Comparison of ENCODE assay signal across 12 cellular contexts in genomic region chr11:120718171-120718570, GRCh38.
"Had no signal": no experiment of that assay in that cellular context is flagged by ENCODE, and none has a peak within 500 bp of the region (broad histone marks: within the 10 kb centered on the region; RNA-seq: fewer than 3 reads in every experiment).

No MANE protein-coding gene starts in this region.

- DNase-seq: foreskin melanocyte; hippocampal formation; kidney glomerular epithelial cell; mucosa of descending colon; naive thymus-derived CD8-positive, alpha-beta T cell; nucleus accumbens; ovary; right cardiac atrium; small intestine; stimulated activated CD4-positive, alpha-beta T cell treated with anti-CD3 and anti-CD28 coated beads, Interleukin-2, amount 100 ng/mL, for 48 hours; stimulated activated naive CD4-positive, alpha-beta T cell treated with Interleukin-2 at 50 U/mL for 16 hours; trophoblast cell had no signal

- H3K9me3 ChIP-seq: mucosa of descending colon, ovary had no signal

- H3K4me3 ChIP-seq: mucosa of descending colon, ovary had no signal

- H3K27me3 ChIP-seq: ovary had no signal

- H3K36me3 ChIP-seq: ovary had no signal

- ATAC-seq: mucosa of descending colon; naive thymus-derived CD8-positive, alpha-beta T cell; right cardiac atrium had no signal

- H3K27ac ChIP-seq: ovary had no signal
